Comparison of ENCODE assay signal across 8 cellular contexts in the genomic region with DNA sequence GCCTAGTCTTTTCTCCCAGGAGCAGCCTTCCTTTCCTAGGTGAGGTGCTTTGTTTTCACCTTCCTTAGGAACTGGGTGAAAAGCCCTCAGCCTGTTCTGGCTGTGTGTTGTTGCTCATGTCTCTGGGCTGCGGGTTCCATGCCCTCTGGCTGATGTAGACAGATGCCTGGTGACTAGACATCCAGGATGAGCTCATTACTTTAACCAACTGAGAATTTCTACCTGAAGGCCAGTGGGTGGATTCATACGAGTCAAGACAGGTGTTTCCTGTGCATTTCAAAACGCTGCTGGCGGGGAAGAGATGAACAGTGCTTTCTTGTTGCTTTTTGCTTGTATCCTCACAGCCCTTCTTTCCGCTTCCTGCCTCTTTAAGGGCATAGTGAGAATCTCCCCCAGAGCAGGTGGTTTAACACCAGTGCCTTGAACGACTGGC. TPM values are rescaled to one million over a fixed set of nuclear protein-coding genes. Genes with fewer than 3 reads are reported as not detected.
DNase-seq lines count a peak whose midpoint lies in the region; ATAC-seq and TF ChIP-seq lines count a peak whose summit lies in the region.

No MANE protein-coding gene starts in this region.

- H3K9me2 ChIP-seq in DOHH2 (replicated peaks; ENCODE audit: control insufficient read depth, low read length), result no peaks in the 10 kb centered on the region
- H3K9me2 ChIP-seq in Loucy (replicated peaks; ENCODE audit: low read depth, low read length), result no peaks in the 10 kb centered on the region

- DNase-seq in activated naive CD4-positive, alpha-beta T cell treated with anti-CD3 and anti-CD28 coated beads, Interleukin-2, amount 10 ng/mL, durations not matched to agents 7 days and 5 days, result peak; percentile 78
- DNase-seq in naive thymus-derived CD4-positive, alpha-beta T cell, result peak in 8 of 9 donors; percentile 31 to 85 (median 80)
- no peak for DNase-seq in NOMO-1 treated with DMSO at 0.1 percent for 48 hours (lab: John Stamatoyannopoulos, UW; ENCODE audit: unreplicated experiment)

- intact Hi-C loops in naive thymus-derived CD4-positive, alpha-beta T cell (cut with micrococcal nuclease), result loop anchor here in 1 of 2 donors (1.0 to 2.0 kb wide), 2 partner anchors 15 to 31 kb away; no protein-coding TSS in a partner anchor

- H3K36me3 Mint-ChIP-seq in activated naive CD4-positive, alpha-beta T cell treated with anti-CD3 and anti-CD28 coated beads, Interleukin-2, amount 10 ng/mL, durations not matched to agents 7 days and 5 days, result peaks cover 36% of the 10 kb centered on the region
- H3K36me3 Mint-ChIP-seq in naive thymus-derived CD4-positive, alpha-beta T cell, result peaks cover 0 to 23% (median 4%) of the 10 kb centered on the region in 5 donors

- no peak overlapping the region for H2AFZ ChIP-seq in Loucy (ENCODE audit: low read length)

- no peaks in the 10 kb centered on the region for H3K27me3 ChIP-seq in DOHH2 (ENCODE audit: control insufficient read depth, low read length)
- H3K27me3 ChIP-seq in Loucy (ENCODE audit: insufficient read depth, low read length, poor library complexity, severe bottlenecking), result no peaks in the 10 kb centered on the region
- no peaks in the 10 kb centered on the region for H3K27me3 ChIP-seq in naive thymus-derived CD4-positive, alpha-beta T cell (ENCODE audit: control insufficient read depth in 2 of 2, insufficient read depth in 2 of 2, low read length in 2 of 2)

- H3K4me3 Mint-ChIP-seq in activated naive CD4-positive, alpha-beta T cell treated with anti-CD3 and anti-CD28 coated beads, Interleukin-2, amount 10 ng/mL, durations not matched to agents 7 days and 5 days, result peak overlapping the region; percentile 19
- peak overlapping the region; percentile 52 to 83 (median 68) for H3K4me3 Mint-ChIP-seq in naive thymus-derived CD4-positive, alpha-beta T cell

- CTCF ChIA-PET in activated naive CD4-positive, alpha-beta T cell treated with anti-CD3 and anti-CD28 coated beads, Interleukin-2, amount 10 ng/mL, durations not matched to agents 7 days and 5 days (lab: Charles Lee), result interaction anchor here (1.0 to 13.3 kb wide), 4 partner anchors 19 to 66 kb away, joined by 4 to 86 read pairs (median 6); a partner anchor contains a TSS
- CTCF ChIA-PET in naive thymus-derived CD4-positive, alpha-beta T cell (lab: Charles Lee), result interaction anchor here (2.5 kb wide), 1 partner anchor 59 kb away, joined by 16 read pairs; no protein-coding TSS in a partner anchor

- peaks cover 57% of the 10 kb centered on the region for H3K4me1 Mint-ChIP-seq in activated naive CD4-positive, alpha-beta T cell treated with anti-CD3 and anti-CD28 coated beads, Interleukin-2, amount 10 ng/mL, durations not matched to agents 7 days and 5 days
- H3K4me1 Mint-ChIP-seq in naive thymus-derived CD4-positive, alpha-beta T cell, result peaks cover 39 to 69% (median 59%) of the 10 kb centered on the region in 7 donors

- H3K4me1 ChIP-seq in DOHH2 (ENCODE audit: control insufficient read depth, low read length), result peaks cover 61% of the 10 kb centered on the region
- H3K4me1 ChIP-seq in Loucy (ENCODE audit: insufficient read depth, low read length, poor library complexity, severe bottlenecking), result peaks cover 52% of the 10 kb centered on the region
- peaks cover 0 to 31% of the 10 kb centered on the region in 2 donors for H3K4me1 ChIP-seq in naive thymus-derived CD4-positive, alpha-beta T cell (ENCODE audit: control insufficient read depth in 2 of 2, insufficient read depth in 2 of 2, low read length in 2 of 2)

- H3K79me2 ChIP-seq in DOHH2 (ENCODE audit: control insufficient read depth, low read length) (peaks cover 92% of the 10 kb centered on the region), Loucy (ENCODE audit: insufficient read depth, low read length) (peaks cover 75% of the 10 kb centered on the region; the same call in 1 of the 2 replicates)

- peak overlapping the region; percentile 92 for H3K27ac Mint-ChIP-seq in activated naive CD4-positive, alpha-beta T cell treated with anti-CD3 and anti-CD28 coated beads, Interleukin-2, amount 10 ng/mL, durations not matched to agents 7 days and 5 days
- peak overlapping the region; percentile 78 to 95 (median 93) for H3K27ac Mint-ChIP-seq in naive thymus-derived CD4-positive, alpha-beta T cell

- POLR2A ChIA-PET in naive thymus-derived CD4-positive, alpha-beta T cell (lab: Charles Lee), result interaction anchor here (0.6 to 1.8 kb wide), 4 partner anchors 21 to 154 kb away, joined by 3 to 6 read pairs (median 4); a partner anchor contains a TSS

- H3K9ac ChIP-seq in Loucy (ENCODE audit: low read depth, low read length, poor library complexity, severe bottlenecking), result peak overlapping the region; percentile 43

- peak; percentile 86 for ATAC-seq in naive thymus-derived CD4-positive, alpha-beta T cell
- ATAC-seq in HG03571 (IDR thresholded peaks at IDR 0.05; ENCODE audit: unreplicated experiment) (no peak), GM18867 (IDR thresholded peaks at IDR 0.05; ENCODE audit: unreplicated experiment) (no peak), GM18858 (IDR thresholded peaks at IDR 0.05; ENCODE audit: unreplicated experiment) (no peak)

- H3K27ac ChIP-seq in DOHH2 (ENCODE audit: low read depth, low read length), result peak overlapping the region; percentile 90
- peak overlapping the region; percentile 69 for H3K27ac ChIP-seq in naive thymus-derived CD4-positive, alpha-beta T cell (ENCODE audit: low read depth, low read length)

- H3K4me3 ChIP-seq in DOHH2 (ENCODE audit: low read length) (peak overlapping the region; percentile 62), Loucy (ENCODE audit: low read length, poor library complexity, severe bottlenecking) (peak overlapping the region; percentile 26)
- H3K4me3 ChIP-seq in naive thymus-derived CD4-positive, alpha-beta T cell (ENCODE audit: low read length), result no peak overlapping the region

- H3K27me3 Mint-ChIP-seq in activated naive CD4-positive, alpha-beta T cell treated with anti-CD3 and anti-CD28 coated beads, Interleukin-2, amount 10 ng/mL, durations not matched to agents 7 days and 5 days, result no peaks in the 10 kb centered on the region
- no peaks in the 10 kb centered on the region for H3K27me3 Mint-ChIP-seq in naive thymus-derived CD4-positive, alpha-beta T cell

- H3K9me3 Mint-ChIP-seq in activated naive CD4-positive, alpha-beta T cell treated with anti-CD3 and anti-CD28 coated beads, Interleukin-2, amount 10 ng/mL, durations not matched to agents 7 days and 5 days, result no peaks in the 10 kb centered on the region
- no peaks in the 10 kb centered on the region for H3K9me3 Mint-ChIP-seq in naive thymus-derived CD4-positive, alpha-beta T cell

- H3K4me2 ChIP-seq in DOHH2 (ENCODE audit: low read length), result peak overlapping the region; percentile 92
- peak overlapping the region; percentile 64 for H3K4me2 ChIP-seq in Loucy (ENCODE audit: low read depth, low read length, poor library complexity, severe bottlenecking)

- TF ChIP-seq CTCF in DOHH2 (IDR thresholded peaks at IDR 0.05; ENCODE audit: low read depth, low read length, poor library complexity, severe bottlenecking), result no peak
- no peak for TF ChIP-seq CTCF in Loucy (conservative IDR thresholded peaks at IDR 0.05; ENCODE audit: low read length)

- H3K36me3 ChIP-seq in DOHH2 (ENCODE audit: control insufficient read depth, low read length), result peaks cover 83% of the 10 kb centered on the region
- H3K36me3 ChIP-seq in Loucy (ENCODE audit: insufficient read depth, low read length), result peaks cover 25% of the 10 kb centered on the region; the same call in 1 of the 2 replicates
- H3K36me3 ChIP-seq in naive thymus-derived CD4-positive, alpha-beta T cell (ENCODE audit: control insufficient read depth in 2 of 3, insufficient read depth in 3 of 3, low read length in 3 of 3), result peaks cover 0 to 44% (median 0%) of the 10 kb centered on the region in 3 experiments

- H3K9me3 ChIP-seq in DOHH2 (ENCODE audit: control insufficient read depth, insufficient read depth, low read length) (no peaks in the 10 kb centered on the region), Loucy (ENCODE audit: insufficient read depth, low read depth, low read length) (no peaks in the 10 kb centered on the region)
- no peaks in the 10 kb centered on the region for H3K9me3 ChIP-seq in naive thymus-derived CD4-positive, alpha-beta T cell (ENCODE audit: control insufficient read depth in 2 of 3, low read length in 3 of 3)

- peaks cover 14% of the 10 kb centered on the region for H4K20me1 ChIP-seq in DOHH2 (ENCODE audit: control insufficient read depth, insufficient read depth, low read depth, low read length)
- peaks cover 7% of the 10 kb centered on the region for H4K20me1 ChIP-seq in Loucy (ENCODE audit: insufficient read depth, low read length, poor library complexity, severe bottlenecking)

- H3F3A ChIP-seq in DOHH2 (ENCODE audit: control insufficient read depth, insufficient read depth), result peaks cover 21% of the 10 kb centered on the region
- H3F3A ChIP-seq in Loucy (ENCODE audit: low read depth), result peaks cover 6% of the 10 kb centered on the region

RNA-seq across cellular contexts. Expression of a gene that starts 22.3 kb away (rescaled TPM):
- 100 to 1,000 TPM in 4 of 5 experiments, 10 to 100 TPM in 1; 97.6 to 198 (median 116) TPM for total RNA-seq in naive thymus-derived CD4-positive, alpha-beta T cell
- 10 to 100 TPM; 69.5 to 76.1 TPM for polyA plus RNA-seq in naive thymus-derived CD4-positive, alpha-beta T cell

RNA-seq across cellular contexts. Expression of a gene that starts 22.5 kb away (rescaled TPM):
- total RNA-seq in naive thymus-derived CD4-positive, alpha-beta T cell, result 10 to 100 TPM; 38.7 to 76.5 (median 49.2) TPM
- polyA plus RNA-seq in naive thymus-derived CD4-positive, alpha-beta T cell, result 10 to 100 TPM; 12.4 to 25.9 TPM

RNA-seq across cellular contexts. Expression of a gene that starts 31.8 kb away (rescaled TPM):
- 1 to 10 TPM in 3 of 5 experiments, under 1 TPM in 2; 0.49 to 1.8 (median 1.2) TPM for total RNA-seq in naive thymus-derived CD4-positive, alpha-beta T cell
- polyA plus RNA-seq in naive thymus-derived CD4-positive, alpha-beta T cell, result under 1 TPM; 0.09 to 0.35 TPM

RNA-seq across cellular contexts. Expression of a gene that starts 56.2 kb away (rescaled TPM):
- total RNA-seq in naive thymus-derived CD4-positive, alpha-beta T cell, result 1 to 10 TPM in 2 of 5 experiments, under 1 TPM in 3; 0.43 to 2.4 (median 0.84) TPM
- under 1 TPM; 0.06 to 0.22 TPM for polyA plus RNA-seq in naive thymus-derived CD4-positive, alpha-beta T cell
